ENCODE assay signal across 1 cellular context in the genomic region with DNA sequence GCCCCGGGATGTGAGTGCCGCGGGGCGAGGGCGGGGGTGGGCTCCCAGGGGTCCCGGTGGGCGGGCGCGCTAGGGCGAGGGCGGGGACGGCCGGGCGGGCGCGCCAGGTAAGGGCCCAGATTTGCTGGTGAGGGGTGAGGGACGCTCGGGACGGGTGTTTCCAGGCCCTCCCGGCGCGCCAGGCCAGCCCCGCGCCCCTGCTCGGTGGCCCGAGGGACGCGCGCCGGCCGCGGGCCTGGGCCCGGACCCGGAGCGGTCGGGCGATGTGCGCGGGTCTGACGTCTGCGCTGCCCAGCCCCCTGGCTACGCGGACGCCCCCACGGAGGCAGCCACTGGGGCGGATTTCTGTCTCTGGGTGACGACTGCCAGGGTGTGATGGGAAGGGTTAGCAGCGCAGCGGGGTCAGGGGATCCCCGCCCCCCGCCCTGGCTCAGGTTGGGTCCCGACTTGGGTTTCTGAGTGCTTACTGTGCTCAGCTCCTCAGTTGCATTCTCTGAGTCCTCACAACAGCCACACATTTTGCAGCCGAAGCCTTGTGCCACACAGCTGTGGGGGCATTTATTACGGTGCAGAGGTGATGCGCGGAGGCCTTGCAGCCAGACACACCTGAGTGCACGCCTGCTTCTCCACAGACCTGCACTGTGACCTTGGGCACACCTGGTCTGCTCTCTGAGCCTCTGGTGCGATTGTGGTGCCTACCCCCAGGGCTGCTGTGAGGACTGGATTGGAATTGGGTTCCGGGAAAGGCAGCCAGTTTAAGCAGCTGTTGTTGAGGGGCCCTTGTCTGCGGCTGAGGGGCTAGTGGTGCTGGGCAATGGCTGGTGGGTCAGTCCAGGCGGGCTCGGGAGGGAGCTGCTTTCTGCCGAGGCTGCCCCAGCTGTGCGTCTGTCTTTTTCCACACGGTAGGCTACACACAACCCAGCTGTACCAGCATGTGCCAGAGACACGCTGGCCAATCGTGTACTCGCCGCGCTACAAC.
TF ChIP-seq lines count a peak whose summit lies in the region.

No MANE protein-coding gene starts in this region.

TF ChIP-seq in H1, 55 proteins besides CTCF, POLR2A, EP300 and RAD21 (continued from another document):
- TF ChIP-seq KDM4A (IDR thresholded peaks at IDR 0.05; ENCODE audit: low read depth, low read length, severe bottlenecking) (peak; percentile 59), YY1 (IDR thresholded peaks at IDR 0.05; ENCODE audit: low read depth, low read length) (no peak), PHF8 (conservative IDR thresholded peaks at IDR 0.05; ENCODE audit: low read depth, low read length) (peak; percentile 25; the same call in 1 of the 2 replicates), SIX5 (IDR thresholded peaks at IDR 0.05; ENCODE audit: low read depth, low read length) (no peak)
TF ChIP-seq in H1: peak in this region for 4.
